In genomic region chr1:11882814-11883538, GRCh38 we compare ENCODE assay signal across 11 cellular contexts. TPM values are rescaled to one million over a fixed set of nuclear protein-coding genes. Genes with fewer than 3 reads are reported as not detected.
DNase-seq lines count a peak whose midpoint lies in the region; TF ChIP-seq lines count a peak whose summit lies in the region.
"Had no signal": no experiment of that assay in that cellular context is flagged by ENCODE, and none has a peak within 500 bp of the region (broad histone marks: within the 10 kb centered on the region; RNA-seq: fewer than 3 reads in every experiment).

No MANE protein-coding gene starts in this region.

- WGBS in hepatocyte (ENCODE audit: low lambda C conversion rate, missing lambda C conversion rate), result 39% methylated on average over 12 of the region's 13 CpGs
- WGBS in spleen, 5 donors, result 36 to 51% (median 44%) methylated on average over 9 to 13 of the region's 13 CpGs

- no peak overlapping the region for H3K9ac ChIP-seq in neural progenitor cell

- H3K4me1 ChIP-seq in SJCRH30, result peaks cover 16% of the 10 kb centered on the region
- H3K4me1 ChIP-seq in hepatocyte (ENCODE audit: insufficient read depth), result peaks cover 9% of the 10 kb centered on the region
- no peaks in the 10 kb centered on the region for H3K4me1 ChIP-seq in neural progenitor cell
- H3K4me1 ChIP-seq in spleen, result peaks cover 0 to 30% (median 12%) of the 10 kb centered on the region in 6 donors

- no peaks in the 10 kb centered on the region for H3K36me3 Mint-ChIP-seq in activated naive CD4-positive, alpha-beta T cell treated with anti-CD3 and anti-CD28 coated beads, Interleukin-2, amount 10 ng/mL, durations not matched to agents 7 days and 5 days
- no peaks in the 10 kb centered on the region for H3K36me3 Mint-ChIP-seq in neural progenitor cell
- H3K36me3 Mint-ChIP-seq: naive B cell had no signal

- H3K79me2 ChIP-seq in hepatocyte, result no peaks in the 10 kb centered on the region
- H3K79me2 ChIP-seq in neural progenitor cell (ENCODE audit: low read depth), result no peaks in the 10 kb centered on the region

- peaks cover 2% of the 10 kb centered on the region for H3K4me1 Mint-ChIP-seq in activated naive CD4-positive, alpha-beta T cell treated with anti-CD3 and anti-CD28 coated beads, Interleukin-2, amount 10 ng/mL, durations not matched to agents 7 days and 5 days
- H3K4me1 Mint-ChIP-seq in neural progenitor cell, result peaks cover 11% of the 10 kb centered on the region
- H3K4me1 Mint-ChIP-seq: naive B cell had no signal

- peak; percentile 42 for DNase-seq in activated naive CD4-positive, alpha-beta T cell treated with anti-CD3 and anti-CD28 coated beads, Interleukin-2, amount 10 ng/mL, durations not matched to agents 7 days and 5 days
- no peak for DNase-seq in activated naive CD4-positive, alpha-beta T cell treated with Interleukin-2 at 50 U/mL for 16 hours
- peak; percentile 69 for DNase-seq in SJCRH30
- peak; percentile 85 for DNase-seq in hepatocyte (ENCODE audit: low spot score)
- peak; percentile 67 for DNase-seq in ureter (ENCODE audit: low spot score)
- DNase-seq in neural progenitor cell (ENCODE audit: low spot score), result no peak
- no peak for DNase-seq in spleen
- DNase-seq in C1 segment of cervical spinal cord (lab: John Stamatoyannopoulos, UW), result no peak
- DNase-seq: GOT3, naive B cell had no signal

- H3K9me3 ChIP-seq in SJCRH30 (replicated peaks) (no peaks in the 10 kb centered on the region), hepatocyte (ENCODE audit: low read depth) (no peaks in the 10 kb centered on the region), neural progenitor cell (ENCODE audit: low read depth) (no peaks in the 10 kb centered on the region), spleen (no peaks in the 10 kb centered on the region)

- H3K4me3 ChIP-seq in SJCRH30, result no peak overlapping the region
- H3K4me3 ChIP-seq in hepatocyte, result no peak overlapping the region
- no peak overlapping the region for H3K4me3 ChIP-seq in neural progenitor cell
- H3K4me3 ChIP-seq in spleen, result no peak overlapping the region

- CTCF ChIA-PET in activated naive CD4-positive, alpha-beta T cell treated with anti-CD3 and anti-CD28 coated beads, Interleukin-2, amount 10 ng/mL, durations not matched to agents 7 days and 5 days (lab: Charles Lee), result interaction anchor here (0.8 to 0.9 kb wide), 2 partner anchors 9 to 10 kb away, joined by 3 to 4 read pairs; no protein-coding TSS in a partner anchor

- intact Hi-C loops in spleen (cut with DNase I; ENCODE audit: low total_unique reads), result no loop called here

- no peak for TF ChIP-seq POLR2A in spleen (IDR thresholded peaks at IDR 0.05)

- no peaks in the 10 kb centered on the region for H3K27me3 ChIP-seq in SJCRH30
- no peaks in the 10 kb centered on the region for H3K27me3 ChIP-seq in hepatocyte
- H3K27me3 ChIP-seq in neural progenitor cell, result no peaks in the 10 kb centered on the region
- peaks cover 0 to 36% (median 0%) of the 10 kb centered on the region in 7 donors for H3K27me3 ChIP-seq in spleen (replicated peaks in 1 of 7)

- TF ChIP-seq CTCF in hepatocyte (IDR thresholded peaks at IDR 0.05; ENCODE audit: poor library complexity) (no peak), neural progenitor cell (IDR thresholded peaks at IDR 0.05) (no peak), spleen (IDR thresholded peaks at IDR 0.05 in 8 of 11, conservative IDR thresholded peaks at IDR 0.05 in 3 of 11) (no peak)

- no peaks in the 10 kb centered on the region for H3K36me3 ChIP-seq in SJCRH30
- no peaks in the 10 kb centered on the region for H3K36me3 ChIP-seq in hepatocyte (replicated peaks; ENCODE audit: insufficient read depth, low read depth)
- H3K36me3 ChIP-seq in neural progenitor cell, result no peaks in the 10 kb centered on the region
- H3K36me3 ChIP-seq in spleen, result no peaks in the 10 kb centered on the region

- no peak overlapping the region for H3K27ac ChIP-seq in SJCRH30
- H3K27ac ChIP-seq in hepatocyte, result no peak overlapping the region
- H3K27ac ChIP-seq in neural progenitor cell, result no peak overlapping the region
- peak overlapping the region in 2 of 8 donors; percentile 2 to 33 for H3K27ac ChIP-seq in spleen

- H3K9me2 ChIP-seq in hepatocyte (replicated peaks; ENCODE audit: insufficient read depth), result no peaks in the 10 kb centered on the region

- no peaks in the 10 kb centered on the region for H3F3A ChIP-seq in neural progenitor cell (ENCODE audit: low read depth)

- H3K27ac Mint-ChIP-seq in activated naive CD4-positive, alpha-beta T cell treated with anti-CD3 and anti-CD28 coated beads, Interleukin-2, amount 10 ng/mL, durations not matched to agents 7 days and 5 days, result no peak overlapping the region
- H3K27ac Mint-ChIP-seq in neural progenitor cell, result no peak overlapping the region
- H3K27ac Mint-ChIP-seq: naive B cell had no signal

- no peaks in the 10 kb centered on the region for H3K9me3 Mint-ChIP-seq in activated naive CD4-positive, alpha-beta T cell treated with anti-CD3 and anti-CD28 coated beads, Interleukin-2, amount 10 ng/mL, durations not matched to agents 7 days and 5 days
- H3K9me3 Mint-ChIP-seq in neural progenitor cell, result no peaks in the 10 kb centered on the region
- H3K9me3 Mint-ChIP-seq: naive B cell had no signal

- H3K4me2 ChIP-seq in hepatocyte, result no peak overlapping the region
- no peak overlapping the region for H3K4me2 ChIP-seq in neural progenitor cell

- H3K4me3 Mint-ChIP-seq in activated naive CD4-positive, alpha-beta T cell treated with anti-CD3 and anti-CD28 coated beads, Interleukin-2, amount 10 ng/mL, durations not matched to agents 7 days and 5 days, result no peak overlapping the region
- H3K4me3 Mint-ChIP-seq in neural progenitor cell, result no peak overlapping the region
- H3K4me3 Mint-ChIP-seq: naive B cell had no signal

- H4K20me1 ChIP-seq in hepatocyte (ENCODE audit: insufficient read depth, poor library complexity, severe bottlenecking) (no peaks in the 10 kb centered on the region), neural progenitor cell (ENCODE audit: low read depth) (no peaks in the 10 kb centered on the region)

- peaks cover 44% of the 10 kb centered on the region for H3K27me3 Mint-ChIP-seq in activated naive CD4-positive, alpha-beta T cell treated with anti-CD3 and anti-CD28 coated beads, Interleukin-2, amount 10 ng/mL, durations not matched to agents 7 days and 5 days
- peaks cover 6% of the 10 kb centered on the region for H3K27me3 Mint-ChIP-seq in neural progenitor cell (ENCODE audit: insufficient read depth, low read depth)

- H2AFZ ChIP-seq in hepatocyte (no peak overlapping the region), neural progenitor cell (replicated peaks) (no peak overlapping the region)

RNA-seq across cellular contexts. Expression of gene NPPB, which starts 24.2 kb away (rescaled TPM):
- 0.67 and 0.89 TPM in 2 replicates for total RNA-seq in SJCRH30 (2014; rRNA removed; shearing (Covaris generic))
- 1.6 and 3.9 TPM in 2 replicates for total RNA-seq in hepatocyte
- polyA plus RNA-seq in hepatocyte, result 4.3 and 6.7 TPM in 2 replicates
- not detected for total RNA-seq in ureter
- total RNA-seq in neural progenitor cell (ENCODE audit: low replicate concordance), result not detected in 2 replicates
- total RNA-seq in spleen, result not detected
- under 1 TPM; 0.38 to 0.80 (median 0.57) TPM for polyA plus RNA-seq in spleen

RNA-seq across cellular contexts. Expression of gene NPPA, which starts 35.4 kb away (rescaled TPM):
- 0.61 and 1.3 TPM in 2 replicates for total RNA-seq in SJCRH30 (2014; rRNA removed; shearing (Covaris generic))
- total RNA-seq in hepatocyte (not detected in 2 replicates), ureter (not detected), neural progenitor cell (ENCODE audit: low replicate concordance) (not detected in 2 replicates), spleen (1 to 10 TPM in 1 of 7 donors, not detected in 6; 2.6 TPM)
- polyA plus RNA-seq in hepatocyte (0.22 and 1.1 TPM in 2 replicates), spleen (1 to 10 TPM in 1 of 3 donors, under 1 TPM in 2; 0.22 to 2.9 (median 0.24) TPM)
- total RNA-seq: astrocyte had no signal

RNA-seq across cellular contexts. Expression of gene KIAA2013, which starts 43.3 kb away (rescaled TPM):
- 62.8 and 64.0 TPM in 2 replicates for total RNA-seq in SJCRH30 (2014; rRNA removed; shearing (Covaris generic))
- total RNA-seq in hepatocyte (63.6 and 73.1 TPM in 2 replicates), ureter (36.6 TPM), neural progenitor cell (ENCODE audit: low replicate concordance) (17.3 and 51.9 TPM in 2 replicates), spleen (10 to 100 TPM; 39.0 to 93.0 (median 45.8) TPM)
- polyA plus RNA-seq in hepatocyte (85.1 and 85.5 TPM in 2 replicates), spleen (10 to 100 TPM; 20.7 to 36.2 (median 26.5) TPM)

RNA-seq across cellular contexts. Expression of gene PLOD1, which starts 51.5 kb away (rescaled TPM):
- total RNA-seq in SJCRH30 (2014; rRNA removed; shearing (Covaris generic)), result 138 and 142 TPM in 2 replicates
- 153 and 184 TPM in 2 replicates for total RNA-seq in hepatocyte
- 195 and 200 TPM in 2 replicates for polyA plus RNA-seq in hepatocyte
- 54.5 TPM for total RNA-seq in ureter
- 27.2 and 73.5 TPM in 2 replicates for total RNA-seq in neural progenitor cell (ENCODE audit: low replicate concordance)
- 10 to 100 TPM; 40.0 to 53.4 (median 46.4) TPM for total RNA-seq in spleen
- 10 to 100 TPM; 11.6 to 19.7 (median 14.5) TPM for polyA plus RNA-seq in spleen

Comparison
In these comparisons a context has a peak if more than half of its experiments do, and no peak if none do; other contexts are left out.
1. DNase-seq: peak in activated naive CD4-positive, alpha-beta T cell treated with anti-CD3 and anti-CD28 coated beads, Interleukin-2, amount 10 ng/mL, durations not matched to agents 7 days and 5 days (single experiment), SJCRH30 (2 of 2), hepatocyte (single experiment) and ureter (single experiment); none in activated naive CD4-positive, alpha-beta T cell treated with Interleukin-2 at 50 U/mL for 16 hours (single experiment), neural progenitor cell (single experiment), spleen (single experiment) and C1 segment of cervical spinal cord (0 of 14).